Comparison of ENCODE assay signal across 1 cellular context in the genomic region with DNA sequence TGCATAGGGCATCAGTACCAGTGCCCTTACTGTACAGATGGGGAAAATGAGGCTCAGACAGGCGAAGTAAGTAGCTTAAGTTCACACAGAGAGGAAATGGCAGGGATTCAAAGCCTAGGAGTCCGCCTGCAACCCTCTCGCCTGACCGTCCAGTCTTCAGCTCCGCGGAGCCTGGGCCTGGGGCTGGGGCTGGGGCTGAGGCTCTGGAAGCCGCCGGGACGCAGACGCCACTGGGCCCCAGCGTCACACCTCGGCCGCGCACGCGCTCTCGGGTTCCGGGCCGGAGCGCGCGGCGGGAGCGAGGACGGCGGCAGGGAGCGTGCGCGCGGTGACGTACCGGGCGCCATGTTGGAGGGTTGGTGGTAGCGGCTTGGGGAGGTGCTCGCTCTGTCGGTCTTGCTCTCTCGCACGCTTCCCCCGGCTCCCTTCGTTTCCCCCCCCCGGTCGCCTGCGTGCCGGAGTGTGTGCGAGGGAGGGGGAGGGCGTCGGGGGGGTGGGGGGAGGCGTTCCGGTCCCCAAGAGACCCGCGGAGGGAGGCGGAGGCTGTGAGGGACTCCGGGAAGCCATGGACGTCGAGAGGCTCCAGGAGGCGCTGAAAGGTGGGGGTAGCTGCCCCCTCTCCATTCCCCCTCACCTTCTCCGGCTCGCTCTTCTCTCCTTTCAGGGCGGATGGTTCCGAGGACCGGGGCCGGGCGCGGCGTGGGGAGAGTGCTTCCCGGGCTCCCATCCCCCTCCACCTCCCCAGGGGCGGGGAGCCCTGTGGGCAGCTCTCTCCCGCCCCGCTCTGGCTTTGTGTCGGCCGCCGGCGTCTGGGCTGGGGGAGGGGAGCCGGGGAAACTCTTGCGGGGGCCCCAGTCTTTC.
TF ChIP-seq lines count a peak whose summit lies in the region.

A gene with protein sequence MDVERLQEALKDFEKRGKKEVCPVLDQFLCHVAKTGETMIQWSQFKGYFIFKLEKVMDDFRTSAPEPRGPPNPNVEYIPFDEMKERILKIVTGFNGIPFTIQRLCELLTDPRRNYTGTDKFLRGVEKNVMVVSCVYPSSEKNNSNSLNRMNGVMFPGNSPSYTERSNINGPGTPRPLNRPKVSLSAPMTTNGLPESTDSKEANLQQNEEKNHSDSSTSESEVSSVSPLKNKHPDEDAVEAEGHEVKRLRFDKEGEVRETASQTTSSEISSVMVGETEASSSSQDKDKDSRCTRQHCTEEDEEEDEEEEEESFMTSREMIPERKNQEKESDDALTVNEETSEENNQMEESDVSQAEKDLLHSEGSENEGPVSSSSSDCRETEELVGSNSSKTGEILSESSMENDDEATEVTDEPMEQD (plus strand): TSS at position 339 of the 861 bp plus-strand sequence. CDS start 227 bp downstream, at position 566.

TF ChIP-seq in HepG2, 621 proteins besides CTCF, POLR2A, EP300 and RAD21 (continued from another document and continues in another):
- TF ChIP-seq, protein P1, sequence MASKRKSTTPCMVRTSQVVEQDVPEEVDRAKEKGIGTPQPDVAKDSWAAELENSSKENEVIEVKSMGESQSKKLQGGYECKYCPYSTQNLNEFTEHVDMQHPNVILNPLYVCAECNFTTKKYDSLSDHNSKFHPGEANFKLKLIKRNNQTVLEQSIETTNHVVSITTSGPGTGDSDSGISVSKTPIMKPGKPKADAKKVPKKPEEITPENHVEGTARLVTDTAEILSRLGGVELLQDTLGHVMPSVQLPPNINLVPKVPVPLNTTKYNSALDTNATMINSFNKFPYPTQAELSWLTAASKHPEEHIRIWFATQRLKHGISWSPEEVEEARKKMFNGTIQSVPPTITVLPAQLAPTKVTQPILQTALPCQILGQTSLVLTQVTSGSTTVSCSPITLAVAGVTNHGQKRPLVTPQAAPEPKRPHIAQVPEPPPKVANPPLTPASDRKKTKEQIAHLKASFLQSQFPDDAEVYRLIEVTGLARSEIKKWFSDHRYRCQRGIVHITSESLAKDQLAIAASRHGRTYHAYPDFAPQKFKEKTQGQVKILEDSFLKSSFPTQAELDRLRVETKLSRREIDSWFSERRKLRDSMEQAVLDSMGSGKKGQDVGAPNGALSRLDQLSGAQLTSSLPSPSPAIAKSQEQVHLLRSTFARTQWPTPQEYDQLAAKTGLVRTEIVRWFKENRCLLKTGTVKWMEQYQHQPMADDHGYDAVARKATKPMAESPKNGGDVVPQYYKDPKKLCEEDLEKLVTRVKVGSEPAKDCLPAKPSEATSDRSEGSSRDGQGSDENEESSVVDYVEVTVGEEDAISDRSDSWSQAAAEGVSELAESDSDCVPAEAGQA (IDR thresholded peaks at IDR 0.05; ENCODE audit: low read depth): peak; percentile 75
- TF ChIP-seq, protein P1 (CRISPR knock-in tag; IDR thresholded peaks at IDR 0.05; ENCODE audit: borderline replicate concordance): peak; percentile 52; the same call in 1 of the 2 replicates
- peak; percentile 51; the same call in 1 of the 2 replicates for TF ChIP-seq SOX5 (CRISPR knock-in tag; IDR thresholded peaks at IDR 0.05; ENCODE audit: borderline replicate concordance)
- peak; percentile 57; the same call in 1 of the 3 replicates for TF ChIP-seq MXI1 (IDR thresholded peaks at IDR 0.05; ENCODE audit: borderline replicate concordance, low read depth, low read length)
- TF ChIP-seq, protein P2, sequence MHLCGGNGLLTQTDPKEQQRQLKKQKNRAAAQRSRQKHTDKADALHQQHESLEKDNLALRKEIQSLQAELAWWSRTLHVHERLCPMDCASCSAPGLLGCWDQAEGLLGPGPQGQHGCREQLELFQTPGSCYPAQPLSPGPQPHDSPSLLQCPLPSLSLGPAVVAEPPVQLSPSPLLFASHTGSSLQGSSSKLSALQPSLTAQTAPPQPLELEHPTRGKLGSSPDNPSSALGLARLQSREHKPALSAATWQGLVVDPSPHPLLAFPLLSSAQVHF (CRISPR knock-in tag; IDR thresholded peaks at IDR 0.05): peak; percentile 80
- 0 out of 2 replicates have a peak, but pooled peaks have one; percentile 51 for TF ChIP-seq NFATC3 (CRISPR knock-in tag; IDR thresholded peaks at IDR 0.05)
- TF ChIP-seq KAT7 (CRISPR knock-in tag; IDR thresholded peaks at IDR 0.05; ENCODE audit: borderline replicate concordance): peak; percentile 70; the same call in 1 of the 2 replicates
- peak; percentile 79 for TF ChIP-seq MYC (CRISPR knock-in tag; IDR thresholded peaks at IDR 0.05; ENCODE audit: borderline replicate concordance)
- TF ChIP-seq SP4 (CRISPR knock-in tag; IDR thresholded peaks at IDR 0.05): peak; percentile 35; the same call in 1 of the 2 replicates
- TF ChIP-seq PTBP1 (IDR thresholded peaks at IDR 0.05; ENCODE audit: low read depth, low read length, poor library complexity, severe bottlenecking): no peak
- peak; percentile 43; the same call in 1 of the 2 replicates for TF ChIP-seq ZC3H13 (CRISPR knock-in tag; IDR thresholded peaks at IDR 0.05)
- TF ChIP-seq, protein P3, sequence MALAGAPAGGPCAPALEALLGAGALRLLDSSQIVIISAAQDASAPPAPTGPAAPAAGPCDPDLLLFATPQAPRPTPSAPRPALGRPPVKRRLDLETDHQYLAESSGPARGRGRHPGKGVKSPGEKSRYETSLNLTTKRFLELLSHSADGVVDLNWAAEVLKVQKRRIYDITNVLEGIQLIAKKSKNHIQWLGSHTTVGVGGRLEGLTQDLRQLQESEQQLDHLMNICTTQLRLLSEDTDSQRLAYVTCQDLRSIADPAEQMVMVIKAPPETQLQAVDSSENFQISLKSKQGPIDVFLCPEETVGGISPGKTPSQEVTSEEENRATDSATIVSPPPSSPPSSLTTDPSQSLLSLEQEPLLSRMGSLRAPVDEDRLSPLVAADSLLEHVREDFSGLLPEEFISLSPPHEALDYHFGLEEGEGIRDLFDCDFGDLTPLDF (CRISPR knock-in tag; IDR thresholded peaks at IDR 0.05): 0 out of 2 replicates have a peak, but pooled peaks have one; percentile 42
- TF ChIP-seq, protein P4, sequence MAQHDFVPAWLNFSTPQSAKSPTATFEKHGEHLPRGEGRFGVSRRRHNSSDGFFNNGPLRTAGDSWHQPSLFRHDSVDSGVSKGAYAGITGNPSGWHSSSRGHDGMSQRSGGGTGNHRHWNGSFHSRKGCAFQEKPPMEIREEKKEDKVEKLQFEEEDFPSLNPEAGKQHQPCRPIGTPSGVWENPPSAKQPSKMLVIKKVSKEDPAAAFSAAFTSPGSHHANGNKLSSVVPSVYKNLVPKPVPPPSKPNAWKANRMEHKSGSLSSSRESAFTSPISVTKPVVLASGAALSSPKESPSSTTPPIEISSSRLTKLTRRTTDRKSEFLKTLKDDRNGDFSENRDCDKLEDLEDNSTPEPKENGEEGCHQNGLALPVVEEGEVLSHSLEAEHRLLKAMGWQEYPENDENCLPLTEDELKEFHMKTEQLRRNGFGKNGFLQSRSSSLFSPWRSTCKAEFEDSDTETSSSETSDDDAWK (CRISPR knock-in tag; IDR thresholded peaks at IDR 0.05): no peak
- peak; percentile 53 for TF ChIP-seq KDM2A (CRISPR knock-in tag; IDR thresholded peaks at IDR 0.05; ENCODE audit: borderline replicate concordance, low read depth)
- TF ChIP-seq, protein P5, sequence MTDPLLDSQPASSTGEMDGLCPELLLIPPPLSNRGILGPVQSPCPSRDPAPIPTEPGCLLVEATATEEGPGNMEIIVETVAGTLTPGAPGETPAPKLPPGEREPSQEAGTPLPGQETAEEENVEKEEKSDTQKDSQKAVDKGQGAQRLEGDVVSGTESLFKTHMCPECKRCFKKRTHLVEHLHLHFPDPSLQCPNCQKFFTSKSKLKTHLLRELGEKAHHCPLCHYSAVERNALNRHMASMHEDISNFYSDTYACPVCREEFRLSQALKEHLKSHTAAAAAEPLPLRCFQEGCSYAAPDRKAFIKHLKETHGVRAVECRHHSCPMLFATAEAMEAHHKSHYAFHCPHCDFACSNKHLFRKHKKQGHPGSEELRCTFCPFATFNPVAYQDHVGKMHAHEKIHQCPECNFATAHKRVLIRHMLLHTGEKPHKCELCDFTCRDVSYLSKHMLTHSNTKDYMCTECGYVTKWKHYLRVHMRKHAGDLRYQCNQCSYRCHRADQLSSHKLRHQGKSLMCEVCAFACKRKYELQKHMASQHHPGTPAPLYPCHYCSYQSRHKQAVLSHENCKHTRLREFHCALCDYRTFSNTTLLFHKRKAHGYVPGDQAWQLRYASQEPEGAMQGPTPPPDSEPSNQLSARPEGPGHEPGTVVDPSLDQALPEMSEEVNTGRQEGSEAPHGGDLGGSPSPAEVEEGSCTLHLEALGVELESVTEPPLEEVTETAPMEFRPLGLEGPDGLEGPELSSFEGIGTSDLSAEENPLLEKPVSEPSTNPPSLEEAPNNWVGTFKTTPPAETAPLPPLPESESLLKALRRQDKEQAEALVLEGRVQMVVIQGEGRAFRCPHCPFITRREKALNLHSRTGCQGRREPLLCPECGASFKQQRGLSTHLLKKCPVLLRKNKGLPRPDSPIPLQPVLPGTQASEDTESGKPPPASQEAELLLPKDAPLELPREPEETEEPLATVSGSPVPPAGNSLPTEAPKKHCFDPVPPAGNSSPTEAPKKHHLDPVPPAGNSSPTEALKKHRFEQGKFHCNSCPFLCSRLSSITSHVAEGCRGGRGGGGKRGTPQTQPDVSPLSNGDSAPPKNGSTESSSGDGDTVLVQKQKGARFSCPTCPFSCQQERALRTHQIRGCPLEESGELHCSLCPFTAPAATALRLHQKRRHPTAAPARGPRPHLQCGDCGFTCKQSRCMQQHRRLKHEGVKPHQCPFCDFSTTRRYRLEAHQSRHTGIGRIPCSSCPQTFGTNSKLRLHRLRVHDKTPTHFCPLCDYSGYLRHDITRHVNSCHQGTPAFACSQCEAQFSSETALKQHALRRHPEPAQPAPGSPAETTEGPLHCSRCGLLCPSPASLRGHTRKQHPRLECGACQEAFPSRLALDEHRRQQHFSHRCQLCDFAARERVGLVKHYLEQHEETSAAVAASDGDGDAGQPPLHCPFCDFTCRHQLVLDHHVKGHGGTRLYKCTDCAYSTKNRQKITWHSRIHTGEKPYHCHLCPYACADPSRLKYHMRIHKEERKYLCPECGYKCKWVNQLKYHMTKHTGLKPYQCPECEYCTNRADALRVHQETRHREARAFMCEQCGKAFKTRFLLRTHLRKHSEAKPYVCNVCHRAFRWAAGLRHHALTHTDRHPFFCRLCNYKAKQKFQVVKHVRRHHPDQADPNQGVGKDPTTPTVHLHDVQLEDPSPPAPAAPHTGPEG (CRISPR knock-in tag; IDR thresholded peaks at IDR 0.05): peak; percentile 73; the same call in 1 of the 2 replicates
- peak; percentile 76 for TF ChIP-seq SALL1 (CRISPR knock-in tag; IDR thresholded peaks at IDR 0.05)
- peak; percentile 95 for TF ChIP-seq ZNF547 (CRISPR knock-in tag; IDR thresholded peaks at IDR 0.05)
- TF ChIP-seq, protein P6, sequence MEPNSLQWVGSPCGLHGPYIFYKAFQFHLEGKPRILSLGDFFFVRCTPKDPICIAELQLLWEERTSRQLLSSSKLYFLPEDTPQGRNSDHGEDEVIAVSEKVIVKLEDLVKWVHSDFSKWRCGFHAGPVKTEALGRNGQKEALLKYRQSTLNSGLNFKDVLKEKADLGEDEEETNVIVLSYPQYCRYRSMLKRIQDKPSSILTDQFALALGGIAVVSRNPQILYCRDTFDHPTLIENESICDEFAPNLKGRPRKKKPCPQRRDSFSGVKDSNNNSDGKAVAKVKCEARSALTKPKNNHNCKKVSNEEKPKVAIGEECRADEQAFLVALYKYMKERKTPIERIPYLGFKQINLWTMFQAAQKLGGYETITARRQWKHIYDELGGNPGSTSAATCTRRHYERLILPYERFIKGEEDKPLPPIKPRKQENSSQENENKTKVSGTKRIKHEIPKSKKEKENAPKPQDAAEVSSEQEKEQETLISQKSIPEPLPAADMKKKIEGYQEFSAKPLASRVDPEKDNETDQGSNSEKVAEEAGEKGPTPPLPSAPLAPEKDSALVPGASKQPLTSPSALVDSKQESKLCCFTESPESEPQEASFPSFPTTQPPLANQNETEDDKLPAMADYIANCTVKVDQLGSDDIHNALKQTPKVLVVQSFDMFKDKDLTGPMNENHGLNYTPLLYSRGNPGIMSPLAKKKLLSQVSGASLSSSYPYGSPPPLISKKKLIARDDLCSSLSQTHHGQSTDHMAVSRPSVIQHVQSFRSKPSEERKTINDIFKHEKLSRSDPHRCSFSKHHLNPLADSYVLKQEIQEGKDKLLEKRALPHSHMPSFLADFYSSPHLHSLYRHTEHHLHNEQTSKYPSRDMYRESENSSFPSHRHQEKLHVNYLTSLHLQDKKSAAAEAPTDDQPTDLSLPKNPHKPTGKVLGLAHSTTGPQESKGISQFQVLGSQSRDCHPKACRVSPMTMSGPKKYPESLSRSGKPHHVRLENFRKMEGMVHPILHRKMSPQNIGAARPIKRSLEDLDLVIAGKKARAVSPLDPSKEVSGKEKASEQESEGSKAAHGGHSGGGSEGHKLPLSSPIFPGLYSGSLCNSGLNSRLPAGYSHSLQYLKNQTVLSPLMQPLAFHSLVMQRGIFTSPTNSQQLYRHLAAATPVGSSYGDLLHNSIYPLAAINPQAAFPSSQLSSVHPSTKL (CRISPR knock-in tag; IDR thresholded peaks at IDR 0.05): peak; percentile 29; the same call in 1 of the 2 replicates
- TF ChIP-seq, protein P7, sequence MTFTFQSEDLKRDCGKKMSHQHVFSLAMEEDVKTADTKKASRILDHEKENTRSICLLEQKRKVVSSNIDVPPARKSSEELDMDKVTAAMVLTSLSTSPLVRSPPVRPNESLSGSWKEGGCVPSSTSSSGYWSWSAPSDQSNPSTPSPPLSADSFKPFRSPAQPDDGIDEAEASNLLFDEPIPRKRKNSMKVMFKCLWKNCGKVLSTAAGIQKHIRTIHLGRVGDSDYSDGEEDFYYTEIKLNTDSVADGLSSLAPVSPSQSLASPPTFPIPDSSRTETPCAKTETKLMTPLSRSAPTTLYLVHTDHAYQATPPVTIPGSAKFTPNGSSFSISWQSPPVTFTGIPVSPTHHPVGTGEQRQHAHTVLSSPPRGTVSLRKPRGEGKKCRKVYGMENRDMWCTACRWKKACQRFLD (CRISPR knock-in tag; IDR thresholded peaks at IDR 0.05; ENCODE audit: borderline replicate concordance): no peak
- TF ChIP-seq, protein P8, sequence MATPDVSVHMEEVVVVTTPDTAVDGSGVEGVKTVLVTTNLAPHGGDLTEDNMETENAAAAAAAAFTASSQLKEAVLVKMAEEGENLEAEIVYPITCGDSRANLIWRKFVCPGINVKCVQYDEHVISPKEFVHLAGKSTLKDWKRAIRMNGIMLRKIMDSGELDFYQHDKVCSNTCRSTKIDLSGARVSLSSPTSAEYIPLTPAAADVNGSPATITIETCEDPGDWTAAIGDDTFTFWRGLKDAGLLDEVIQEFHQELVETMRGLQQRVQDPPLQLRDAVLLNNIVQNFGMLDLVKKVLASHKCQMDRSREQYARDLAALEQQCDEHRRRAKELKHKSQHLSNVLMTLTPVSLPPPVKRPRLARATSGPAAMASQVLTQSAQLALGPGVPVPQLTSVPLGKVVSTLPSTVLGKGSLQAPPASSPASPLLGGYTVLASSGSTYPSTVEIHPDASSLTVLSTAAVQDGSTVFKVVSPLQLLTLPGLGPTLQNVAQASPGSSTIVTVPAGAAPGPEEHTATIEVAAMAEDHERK (CRISPR knock-in tag; IDR thresholded peaks at IDR 0.05; ENCODE audit: low read depth): peak; percentile 91
- TF ChIP-seq ZBTB38 (CRISPR knock-in tag; IDR thresholded peaks at IDR 0.05): peak; percentile 73; the same call in 1 of the 2 replicates
- peak; percentile 85 for TF ChIP-seq ZFX (CRISPR knock-in tag; IDR thresholded peaks at IDR 0.05; ENCODE audit: low read depth)
